ENCODE assay signal across 8 cellular contexts in the genomic region with DNA sequence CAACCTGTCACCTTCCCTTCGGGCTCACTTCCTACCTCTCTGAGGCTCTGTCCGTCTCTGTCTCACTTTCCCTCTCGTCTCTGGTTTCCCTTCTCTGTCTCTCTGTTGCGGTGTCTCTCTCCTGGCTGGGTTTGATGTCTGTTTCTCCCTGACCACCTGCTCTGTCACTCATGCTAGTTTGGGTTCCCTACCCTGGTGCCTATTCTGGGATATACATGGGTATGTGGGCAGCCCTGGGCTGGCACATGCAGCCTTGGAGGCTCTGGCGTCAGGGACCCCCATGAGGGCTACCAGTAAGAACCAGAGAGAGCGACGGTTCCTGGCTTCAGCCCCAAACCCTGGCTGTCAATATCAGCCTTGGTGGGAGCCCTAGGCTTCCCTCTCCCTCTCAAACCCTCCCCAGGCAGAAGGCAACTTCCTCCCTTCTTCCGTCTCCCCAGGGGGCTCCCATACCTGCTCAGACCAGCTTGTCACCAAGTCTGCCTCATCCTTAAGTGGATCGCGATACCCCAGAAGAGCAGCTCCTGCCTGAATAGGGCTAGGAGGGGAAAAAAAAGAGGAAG. TPM values are rescaled to one million over a fixed set of nuclear protein-coding genes. Genes with fewer than 3 reads are reported as not detected.
DNase-seq lines count a peak whose midpoint lies in the region; ATAC-seq lines count a peak whose summit lies in the region.

No MANE protein-coding gene starts in this region.

- no peaks in the 10 kb centered on the region for H3K4me1 ChIP-seq in rectal smooth muscle tissue (ENCODE audit: control insufficient read depth, insufficient read depth, low read length)

- H3K4me3 ChIP-seq in MG63 (peak overlapping the region; percentile 53), rectal smooth muscle tissue (ENCODE audit: low read length) (peak overlapping the region; percentile 46)

- H3K27me3 ChIP-seq in MG63 (no peaks in the 10 kb centered on the region), rectal smooth muscle tissue (ENCODE audit: control insufficient read depth, insufficient read depth, low read length) (peaks cover 2% of the 10 kb centered on the region)

- ATAC-seq in GM18502 (IDR thresholded peaks at IDR 0.05; ENCODE audit: poor library complexity, unreplicated experiment) (peak; percentile 7), GM21381 (IDR thresholded peaks at IDR 0.05; ENCODE audit: unreplicated experiment) (no peak), HG03159 (IDR thresholded peaks at IDR 0.05; ENCODE audit: unreplicated experiment) (no peak)

- no peaks in the 10 kb centered on the region for H3K9me3 ChIP-seq in MG63

- H3K27ac ChIP-seq in epithelial cell of prostate (peak overlapping the region; percentile 84), rectal smooth muscle tissue (ENCODE audit: low read depth, low read length) (no peak overlapping the region)

- H3K9ac ChIP-seq in rectal smooth muscle tissue (ENCODE audit: low read length): no peak overlapping the region

- DNase-seq in MG63 (no peak), epithelial cell of prostate (ENCODE audit: low read depth, low spot score) (no peak), NCI-H187 treated with DMSO at 0.1 percent for 48 hours (lab: John Stamatoyannopoulos, UW) (no peak), NCI-H1436 (lab: John Stamatoyannopoulos, UW) (no peak)

- H3K36me3 ChIP-seq in MG63 (no peaks in the 10 kb centered on the region), rectal smooth muscle tissue (ENCODE audit: control insufficient read depth, insufficient read depth, low read length) (no peaks in the 10 kb centered on the region)

RNA-seq across cellular contexts. Expression of a gene that starts 0.3 kb away (rescaled TPM):
- total RNA-seq in MG63 (2014; rRNA removed; shearing (Covaris generic); ENCODE audit: low replicate concordance): 20.0 and 21.9 TPM in 2 replicates

RNA-seq across cellular contexts. Expression of a gene that starts 2.6 kb away (rescaled TPM):
- total RNA-seq in MG63 (2014; rRNA removed; shearing (Covaris generic); ENCODE audit: low replicate concordance): 15.1 and 16.2 TPM in 2 replicates

RNA-seq across cellular contexts. Expression of a gene that starts 10.6 kb away (rescaled TPM):
- 2,393 and 3,736 TPM in 2 replicates for total RNA-seq in MG63 (2014; rRNA removed; shearing (Covaris generic); ENCODE audit: low replicate concordance)

RNA-seq across cellular contexts. Expression of a gene that starts 19.7 kb away (rescaled TPM):
- 53.2 and 62.2 TPM in 2 replicates for total RNA-seq in MG63 (2014; rRNA removed; shearing (Covaris generic); ENCODE audit: low replicate concordance)

RNA-seq across cellular contexts. Expression of a gene that starts 28.2 kb away (rescaled TPM):
- total RNA-seq in MG63 (2014; rRNA removed; shearing (Covaris generic); ENCODE audit: low replicate concordance): 43.6 and 59.8 TPM in 2 replicates
